In the genomic region with DNA sequence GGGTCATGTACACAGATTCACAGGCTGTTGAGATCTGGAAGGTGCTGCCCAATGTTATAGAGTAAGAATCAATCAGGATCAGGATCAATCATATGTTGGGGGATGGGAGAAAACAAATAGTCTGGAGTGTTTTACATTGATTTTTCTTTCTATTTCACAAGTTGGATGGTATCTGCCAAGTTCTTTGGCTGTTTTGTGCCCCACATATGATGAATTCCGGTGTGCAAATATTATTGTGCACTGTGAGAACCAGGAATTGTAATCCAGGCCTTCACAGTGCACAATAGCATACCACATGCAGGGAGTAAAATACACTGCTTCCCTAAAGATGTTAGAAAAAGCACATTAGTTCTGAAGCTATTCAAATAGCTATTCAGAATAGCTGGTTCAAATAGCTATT, we compare ENCODE assay signal across 15 cellular contexts.
"Had no signal": no experiment of that assay in that cellular context is flagged by ENCODE, and none has a peak within 500 bp of the region (broad histone marks: within the 10 kb centered on the region; RNA-seq: fewer than 3 reads in every experiment).

No MANE protein-coding gene starts in this region.

- H3K9me3 ChIP-seq: neutrophil, thyroid gland had no signal

- H3K4me3 ChIP-seq: coronary artery, heart left ventricle, left ventricle myocardium inferior, lung, smooth muscle cell, thyroid gland had no signal

- H3K4me1 ChIP-seq: heart left ventricle, left ventricle myocardium inferior had no signal

- H3K36me3 ChIP-seq: heart left ventricle, left ventricle myocardium inferior, neutrophil, thyroid gland had no signal

- H3K4me2 ChIP-seq: smooth muscle cell had no signal

- H3K27ac ChIP-seq: coronary artery, heart left ventricle, left ventricle myocardium inferior, neutrophil had no signal

- DNase-seq: effector CD4-positive, alpha-beta T cell; foreskin melanocyte; heart left ventricle; immature natural killer cell; left ventricle myocardium inferior; mesenchymal stem cell; midbrain; right cardiac atrium; stimulated activated CD4-positive, alpha-beta T cell treated with anti-CD3 and anti-CD28 coated beads, Interleukin-2, amount 100 ng/mL, for 48 hours; stimulated activated naive CD4-positive, alpha-beta T cell treated with Interleukin-2 at 50 U/mL for 16 hours; thyroid gland had no signal

- H3K27me3 ChIP-seq: heart left ventricle, neutrophil, thyroid gland had no signal
